ENCODE assay signal across 9 cellular contexts in the genomic region with DNA sequence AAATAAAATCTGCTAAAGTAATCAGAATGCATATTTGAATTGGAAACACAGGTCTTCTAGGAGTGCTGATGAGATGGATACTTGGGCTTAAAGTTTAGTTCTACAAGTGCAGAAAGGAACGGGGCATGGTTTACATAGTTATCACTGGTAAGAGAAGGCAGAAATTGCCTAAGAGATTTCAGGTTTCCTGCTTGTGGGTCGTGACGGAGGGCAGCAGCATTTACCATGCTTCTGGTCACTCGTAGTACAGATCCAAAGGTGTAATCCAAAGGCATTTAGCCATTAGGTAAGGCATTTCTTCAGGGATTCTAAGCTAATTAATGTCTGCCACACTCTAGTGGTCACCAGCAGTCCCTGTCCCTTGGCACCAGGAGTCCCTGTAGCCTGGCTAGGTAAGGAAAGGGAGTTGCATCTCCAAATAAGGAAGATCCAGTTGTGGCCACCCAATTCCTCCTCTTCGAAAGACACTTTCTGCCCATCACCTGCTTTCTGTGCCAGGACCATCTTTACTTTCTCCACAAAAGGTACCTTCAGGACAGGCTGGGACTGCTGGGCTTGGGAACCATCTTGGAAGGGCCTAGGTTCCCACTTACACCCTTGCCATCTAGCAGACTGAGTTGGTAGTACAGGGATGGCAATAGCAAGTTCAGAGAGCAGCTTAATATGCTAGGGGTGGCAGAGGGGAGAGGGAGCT. TPM values are rescaled to one million over a fixed set of nuclear protein-coding genes. Genes with fewer than 3 reads are reported as not detected.
DNase-seq lines count a peak whose midpoint lies in the region; ATAC-seq and TF ChIP-seq lines count a peak whose summit lies in the region.
"Had no signal": no experiment of that assay in that cellular context is flagged by ENCODE, and none has a peak within 500 bp of the region (broad histone marks: within the 10 kb centered on the region; RNA-seq: fewer than 3 reads in every experiment).

No MANE protein-coding gene starts in this region.

- peak overlapping the region; percentile 97 for H3K4me3 Mint-ChIP-seq in GM23338

- H3K4me1 ChIP-seq in GM23338 (ENCODE audit: insufficient read depth) (peaks cover 23% of the 10 kb centered on the region), RWPE2 (ENCODE audit: insufficient read depth, poor library complexity, severe bottlenecking) (peaks cover 10% of the 10 kb centered on the region), fibroblast of lung (ENCODE audit: control insufficient read depth, extremely low read depth, insufficient read depth, low read length) (no peaks in the 10 kb centered on the region), skeletal muscle satellite cell (ENCODE audit: control insufficient read depth, insufficient read depth, low read length) (peaks cover 21% of the 10 kb centered on the region)

- H3K4me3 ChIP-seq in GM23338 (peak overlapping the region; percentile 94), RWPE2 (ENCODE audit: severe bottlenecking) (peak overlapping the region; percentile 90), fibroblast of lung (replicated peaks in 1 of 4; ENCODE audit: control extremely low read depth in 1 of 4, insufficient read depth in 1 of 4, low read depth in 3 of 4, low read length in 4 of 4) (peak overlapping the region; percentile 61 to 99 (median 80)), skeletal muscle satellite cell (ENCODE audit: low read length) (peak overlapping the region; percentile 94)

- H3K27me3 ChIP-seq in GM23338 (ENCODE audit: insufficient read depth) = no peaks in the 10 kb centered on the region
- H3K27me3 ChIP-seq in RWPE2 (ENCODE audit: insufficient read depth, poor library complexity, severe bottlenecking) = no peaks in the 10 kb centered on the region
- no peaks in the 10 kb centered on the region for H3K27me3 ChIP-seq in fibroblast of lung (ENCODE audit: control insufficient read depth, insufficient read depth, low read length)
- H3K27me3 ChIP-seq in skeletal muscle satellite cell (ENCODE audit: control insufficient read depth, insufficient read depth, low read length) = no peaks in the 10 kb centered on the region

- peaks cover 50% of the 10 kb centered on the region for H3K4me1 Mint-ChIP-seq in GM23338

- H3K36me3 ChIP-seq in GM23338 (ENCODE audit: insufficient read depth) = no peaks in the 10 kb centered on the region
- H3K36me3 ChIP-seq in RWPE2 (ENCODE audit: low read depth) = no peaks in the 10 kb centered on the region
- no peaks in the 10 kb centered on the region for H3K36me3 ChIP-seq in fibroblast of lung (ENCODE audit: control insufficient read depth, insufficient read depth, low read length)
- no peaks in the 10 kb centered on the region for H3K36me3 ChIP-seq in skeletal muscle satellite cell (ENCODE audit: insufficient read depth, low read length)

- H4K20me1 ChIP-seq in GM23338 (replicated peaks; ENCODE audit: insufficient read depth) = no peaks in the 10 kb centered on the region
- H4K20me1 ChIP-seq in fibroblast of lung (ENCODE audit: control insufficient read depth, extremely low read depth, insufficient read depth, low read length) = no peaks in the 10 kb centered on the region

- no peak overlapping the region for H3K9ac ChIP-seq in fibroblast of lung (ENCODE audit: insufficient read depth, low read length)
- peak overlapping the region; percentile 98 for H3K9ac ChIP-seq in skeletal muscle satellite cell (ENCODE audit: low read depth, low read length)

- DNase-seq in GM23338 (ENCODE audit: low spot score) (no peak), RWPE2 (ENCODE audit: low spot score) (no peak), fibroblast of lung (ENCODE audit: low read depth in 2 of 2) (no peak), NCI-H2196 (lab: John Stamatoyannopoulos, UW; ENCODE audit: unreplicated experiment) (no peak), kidney tubule cell (ENCODE audit: low spot score) (no peak), DMS114 treated with DMSO at 0.1 percent for 48 hours (lab: John Stamatoyannopoulos, UW; ENCODE audit: unreplicated experiment) (no peak)

- peaks cover 14% of the 10 kb centered on the region for H3K27me3 Mint-ChIP-seq in GM23338 (ENCODE audit: insufficient read depth, low read depth, poor library complexity)

- H2AFZ ChIP-seq in GM23338 (no peak overlapping the region), fibroblast of lung (ENCODE audit: low read length) (peak overlapping the region; percentile 77)

- TF ChIP-seq CTCF in GM23338 (conservative IDR thresholded peaks at IDR 0.05; ENCODE audit: low read depth in 2 of 2) = no peak
- TF ChIP-seq CTCF in RWPE2 (IDR thresholded peaks at IDR 0.05; ENCODE audit: poor library complexity, severe bottlenecking) = no peak
- no peak for TF ChIP-seq CTCF in fibroblast of lung (conservative IDR thresholded peaks at IDR 0.05 in 1 of 2, IDR thresholded peaks at IDR 0.05 in 1 of 2; ENCODE audit: low read depth in 1 of 2, low read length in 2 of 2)

- H3K36me3 Mint-ChIP-seq in GM23338 (ENCODE audit: low read depth) = no peaks in the 10 kb centered on the region; the same call in 1 of the 3 replicates

- H3K9me2 ChIP-seq in GM23338 (ENCODE audit: insufficient read depth) = no peaks in the 10 kb centered on the region

- no peaks in the 10 kb centered on the region for H3K9me3 Mint-ChIP-seq in GM23338

- no peak for ATAC-seq in GM23338
- ATAC-seq in RWPE2 (ENCODE audit: low read depth) = no peak
- ATAC-seq in HG02759 (IDR thresholded peaks at IDR 0.05; ENCODE audit: unreplicated experiment) = no peak

- H3K9me3 ChIP-seq in RWPE2 (ENCODE audit: severe bottlenecking) (no peaks in the 10 kb centered on the region), fibroblast of lung (ENCODE audit: control insufficient read depth, insufficient read depth, low read depth, low read length) (no peaks in the 10 kb centered on the region), skeletal muscle satellite cell (replicated peaks; ENCODE audit: low read length) (no peaks in the 10 kb centered on the region)

- H3K4me2 ChIP-seq in GM23338 (peak overlapping the region; percentile 93), fibroblast of lung (ENCODE audit: extremely low read depth, insufficient read depth, low read length) (peak overlapping the region; percentile 88), skeletal muscle satellite cell (ENCODE audit: low read length) (peak overlapping the region; percentile 96)

- peaks cover 30% of the 10 kb centered on the region for H3K79me2 ChIP-seq in GM23338 (replicated peaks; ENCODE audit: insufficient read depth)
- H3K79me2 ChIP-seq in fibroblast of lung (ENCODE audit: control insufficient read depth, insufficient read depth, low read length) = peaks cover 5% of the 10 kb centered on the region

- peaks cover 7% of the 10 kb centered on the region; the same call in 1 of the 2 replicates for H3F3A ChIP-seq in GM23338 (replicated peaks; ENCODE audit: low read depth)

- H3K27ac Mint-ChIP-seq in GM23338 = no peak overlapping the region

- no peak overlapping the region for H3K27ac ChIP-seq in GM23338 (ENCODE audit: low read depth)
- H3K27ac ChIP-seq in RWPE2 (ENCODE audit: poor library complexity, severe bottlenecking) = peak overlapping the region; percentile 70
- H3K27ac ChIP-seq in fibroblast of lung (ENCODE audit: insufficient read depth, low read length) = peak overlapping the region; percentile 95

TF ChIP-seq in GM23338, 12 proteins besides CTCF, POLR2A, EP300 and RAD21:
- no peak for TF ChIP-seq POLR2AphosphoS5 (IDR thresholded peaks at IDR 0.05; ENCODE audit: low read depth)

RNA-seq across cellular contexts. Expression of a gene that starts 1.5 kb away (rescaled TPM):
- 26.3 and 31.0 TPM in 2 replicates for total RNA-seq in GM23338 (2014; rRNA removed; shearing (Covaris generic))
- polyA plus RNA-seq in GM23338 (2016; fragmentation: Nextera tagmentation; extraction: Ambion mirVana) (29.0 and 30.4 TPM in 2 replicates), fibroblast of lung (12.4 and 14.4 TPM in 2 replicates)
- 13.7 and 20.5 TPM in 2 replicates for total RNA-seq in fibroblast of lung
- polyA plus RNA-seq in fibroblast of lung (2012) = 16.9 and 18.1 TPM in 2 replicates
- 24.2 and 31.3 TPM in 2 replicates for polyA minus RNA-seq in fibroblast of lung (ENCODE audit: low replicate concordance)
- total RNA-seq in skeletal muscle satellite cell (2012; rRNA removed) = 31.2 and 44.8 TPM in 2 replicates

RNA-seq across cellular contexts. Expression of a gene that starts 1.7 kb away (rescaled TPM):
- total RNA-seq in GM23338 (2014; rRNA removed; shearing (Covaris generic)) = 29.9 and 35.4 TPM in 2 replicates
- 20.5 and 24.3 TPM in 2 replicates for polyA plus RNA-seq in GM23338 (2016; fragmentation: Nextera tagmentation; extraction: Ambion mirVana)
- total RNA-seq in fibroblast of lung = 8.5 and 9.6 TPM in 2 replicates
- polyA plus RNA-seq in fibroblast of lung = 11.0 and 12.0 TPM in 2 replicates
- 10.3 and 11.6 TPM in 2 replicates for polyA plus RNA-seq in fibroblast of lung (2012)
- polyA minus RNA-seq in fibroblast of lung (ENCODE audit: low replicate concordance) = 73.4 and 92.5 TPM in 2 replicates
- total RNA-seq in skeletal muscle satellite cell (2012; rRNA removed) = 10.0 and 15.7 TPM in 2 replicates

RNA-seq across cellular contexts. Expression of a gene that starts 51.4 kb away (rescaled TPM):
- 0.27 and 1.0 TPM in 2 replicates for total RNA-seq in GM23338 (2014; rRNA removed; shearing (Covaris generic))
- polyA plus RNA-seq in GM23338 (2016; fragmentation: Nextera tagmentation; extraction: Ambion mirVana) = 0.10 and 0.21 TPM in 2 replicates
- not detected in 2 replicates for total RNA-seq in fibroblast of lung
- polyA plus RNA-seq in fibroblast of lung = not detected in 2 replicates
- not detected in 2 replicates for polyA plus RNA-seq in fibroblast of lung (2012)
- not detected in 2 replicates for polyA minus RNA-seq in fibroblast of lung (ENCODE audit: low replicate concordance)
- total RNA-seq in skeletal muscle satellite cell (2012; rRNA removed) = not detected in 2 replicates
- total RNA-seq: lower leg skin had no signal

RNA-seq across cellular contexts. Expression of a gene that starts 54.5 kb away (rescaled TPM):
- total RNA-seq in GM23338 (2014; rRNA removed; shearing (Covaris generic)) = 13.8 and 14.4 TPM in 2 replicates
- 4.0 and 4.3 TPM in 2 replicates for polyA plus RNA-seq in GM23338 (2016; fragmentation: Nextera tagmentation; extraction: Ambion mirVana)
- total RNA-seq in fibroblast of lung = 7.4 TPM in 2 replicates
- polyA plus RNA-seq in fibroblast of lung = 5.1 and 7.0 TPM in 2 replicates
- polyA plus RNA-seq in fibroblast of lung (2012) = 3.2 and 4.3 TPM in 2 replicates
- 5.5 and 7.1 TPM in 2 replicates for polyA minus RNA-seq in fibroblast of lung (ENCODE audit: low replicate concordance)
- total RNA-seq in skeletal muscle satellite cell (2012; rRNA removed) = 11.9 and 13.3 TPM in 2 replicates

RNA-seq across cellular contexts. Expression of a gene that starts 54.8 kb away (rescaled TPM):
- total RNA-seq in GM23338 (2014; rRNA removed; shearing (Covaris generic)) = 0.76 TPM in 1 of 2 replicates, not detected in the other
- polyA plus RNA-seq in GM23338 (2016; fragmentation: Nextera tagmentation; extraction: Ambion mirVana) (0.61 and 0.94 TPM in 2 replicates), fibroblast of lung (0.69 and 1.1 TPM in 2 replicates)
- total RNA-seq in fibroblast of lung = 0.33 and 0.77 TPM in 2 replicates
- 0.31 and 0.70 TPM in 2 replicates for polyA plus RNA-seq in fibroblast of lung (2012)
- polyA minus RNA-seq in fibroblast of lung (ENCODE audit: low replicate concordance) = 0.19 TPM in 1 of 2 replicates, not detected in the other
- 1.5 and 1.8 TPM in 2 replicates for total RNA-seq in skeletal muscle satellite cell (2012; rRNA removed)
